Comparison of ENCODE assay signal across 7 cellular contexts in genomic region chr10:73910764-73911552, GRCh38. TPM values are rescaled to one million over a fixed set of nuclear protein-coding genes. Genes with fewer than 3 reads are reported as not detected.
DNase-seq lines count a peak whose midpoint lies in the region; ATAC-seq, FAIRE-seq and TF ChIP-seq lines count a peak whose summit lies in the region.

TSS of gene PLAU (plus strand) at chr10:73911132. CDS start at chr10:73911556, 424 bp downstream.

- POLR2A ChIA-PET in endothelial cell of umbilical vein (lab: Charles Lee) = no interaction called here

- WGBS in thyroid gland, 2 donors = 9% methylated on average over 14 of the region's 74 CpGs

- H2AFZ ChIP-seq in endothelial cell of umbilical vein (ENCODE audit: low read depth, low read length) = peak within 1 kb of the TSS; percentile 66

- H3K27me3 Mint-ChIP-seq in activated CD4-positive, alpha-beta T cell treated with anti-CD3 and anti-CD28 coated beads, Interleukin-2, amount 10 ng/mL, durations not matched to agents 24 days and 14 days = peaks cover 40% of the 10 kb centered on the region

- TF ChIP-seq POLR2A in endothelial cell of umbilical vein (IDR thresholded peaks at IDR 0.05; ENCODE audit: low read depth, low read length) (peak; percentile 93), thyroid gland (IDR thresholded peaks at IDR 0.05) (peak in 1 of 2 donors; percentile 45)

- ATAC-seq in GM18498 (IDR thresholded peaks at IDR 0.05; ENCODE audit: unreplicated experiment) = peak; percentile 38
- no peak for ATAC-seq in HG02852 (IDR thresholded peaks at IDR 0.05; ENCODE audit: unreplicated experiment)

- no TSS peak for BruUV-seq in endothelial cell of umbilical vein (replicated peaks; lab: Mats Ljungman, UMichigan)

- H3K9me1 ChIP-seq in endothelial cell of umbilical vein (replicated peaks; ENCODE audit: control insufficient read depth, extremely low read depth, insufficient read depth, low read length) = no peaks in the 10 kb centered on the region

- dilution Hi-C loops in endothelial cell of umbilical vein (cut with MboI; ENCODE audit: extremely low pct_ligation_motif_present, low sequenced_read_pairs) = no loop called here

- no peaks in the 10 kb centered on the region for H4K20me1 ChIP-seq in endothelial cell of umbilical vein (replicated peaks; ENCODE audit: control insufficient read depth, extremely low read depth, insufficient read depth, low read length)

- TF ChIP-seq CTCF in endothelial cell of umbilical vein (IDR thresholded peaks at IDR 0.05; ENCODE audit: extremely low read depth in 1 of 2, insufficient read depth in 1 of 2, low read depth in 1 of 2, low read length in 2 of 2) (no peak), thyroid gland (IDR thresholded peaks at IDR 0.05) (no peak)

- CTCF ChIA-PET in endothelial cell of umbilical vein (lab: Charles Lee) = interaction anchor here (1.0 to 2.0 kb wide), 8 partner anchors 10 to 170 kb away, joined by 3 to 15 read pairs (median 4); no protein-coding TSS in a partner anchor

- H3K9me3 ChIP-seq in endothelial cell of umbilical vein (replicated peaks; ENCODE audit: control insufficient read depth, insufficient read depth, low read length) = no peaks in the 10 kb centered on the region
- H3K9me3 ChIP-seq in mucosa of rectum (ENCODE audit: control insufficient read depth in 2 of 2, low read length in 2 of 2) = no peaks in the 10 kb centered on the region
- H3K9me3 ChIP-seq in thyroid gland = no peaks in the 10 kb centered on the region

- peaks cover 0 to 2% of the 10 kb centered on the region in 2 experiments for H3K36me3 ChIP-seq in endothelial cell of umbilical vein (ENCODE audit: control insufficient read depth in 2 of 2, extremely low read depth in 1 of 2, insufficient read depth in 2 of 2, low read length in 2 of 2)
- H3K36me3 ChIP-seq in mucosa of rectum (ENCODE audit: control insufficient read depth in 2 of 2, insufficient read depth in 2 of 2, low read length in 2 of 2) = no peaks in the 10 kb centered on the region
- no peaks in the 10 kb centered on the region for H3K36me3 ChIP-seq in thyroid gland

- intact Hi-C loops in activated CD4-positive, alpha-beta T cell treated with anti-CD3 and anti-CD28 coated beads, Interleukin-2, amount 10 ng/mL, durations not matched to agents 24 days and 14 days (cut with micrococcal nuclease) = loop anchor here (1.0 to 5.0 kb wide), 3 partner anchors 11 to 46 kb away; no protein-coding TSS in a partner anchor
- intact Hi-C loops in endothelial cell of umbilical vein (cut with micrococcal nuclease) (no loop called here), thyroid gland (cut with DNase I) (no loop called here)

- H3K4me1 ChIP-seq in endothelial cell of umbilical vein (ENCODE audit: control insufficient read depth, extremely low read depth, insufficient read depth, low read length) (peaks cover 51% of the 10 kb centered on the region), mucosa of rectum (ENCODE audit: control insufficient read depth in 2 of 2, insufficient read depth in 2 of 2, low read length in 2 of 2) (peaks cover 20 to 36% of the 10 kb centered on the region in 2 donors), thyroid gland (peaks cover 17 to 55% of the 10 kb centered on the region in 2 donors)

- H3K79me2 ChIP-seq in endothelial cell of umbilical vein (ENCODE audit: control insufficient read depth, insufficient read depth, low read length) = no peaks in the 10 kb centered on the region

- H3K9ac ChIP-seq in endothelial cell of umbilical vein (replicated peaks; ENCODE audit: extremely low read depth, insufficient read depth, low read length) (peak within 1 kb of the TSS; percentile 73), mucosa of rectum (ENCODE audit: low read depth in 1 of 2, low read length in 2 of 2) (peak within 1 kb of the TSS; percentile 35 to 70)

- H3K27me3 ChIP-seq in endothelial cell of umbilical vein (ENCODE audit: control insufficient read depth in 2 of 2, insufficient read depth in 2 of 2, low read length in 2 of 2) (no peaks in the 10 kb centered on the region), mucosa of rectum (ENCODE audit: control insufficient read depth in 2 of 2, insufficient read depth in 2 of 2, low read length in 2 of 2) (peaks cover 5 to 7% of the 10 kb centered on the region in 2 donors), thyroid gland (no peaks in the 10 kb centered on the region)

- peak within 1 kb of the TSS; percentile 90 for H3K4me3 Mint-ChIP-seq in activated CD4-positive, alpha-beta T cell treated with anti-CD3 and anti-CD28 coated beads, Interleukin-2, amount 10 ng/mL, durations not matched to agents 24 days and 14 days

- peak within 1 kb of the TSS; percentile 76 for H3K4me2 ChIP-seq in endothelial cell of umbilical vein (ENCODE audit: insufficient read depth, low read length)

- peak within 1 kb of the TSS; percentile 81 for H3K27ac Mint-ChIP-seq in activated CD4-positive, alpha-beta T cell treated with anti-CD3 and anti-CD28 coated beads, Interleukin-2, amount 10 ng/mL, durations not matched to agents 24 days and 14 days

- H3K36me3 Mint-ChIP-seq in activated CD4-positive, alpha-beta T cell treated with anti-CD3 and anti-CD28 coated beads, Interleukin-2, amount 10 ng/mL, durations not matched to agents 24 days and 14 days (ENCODE audit: low read depth) = no peaks in the 10 kb centered on the region

- peak within 1 kb of the TSS; percentile 26 for H3K27ac ChIP-seq in endothelial cell of umbilical vein (ENCODE audit: insufficient read depth, low read depth, low read length)
- H3K27ac ChIP-seq in mucosa of rectum (ENCODE audit: low read depth in 2 of 2, low read length in 2 of 2) = peak within 1 kb of the TSS; percentile 59 to 62
- peak within 1 kb of the TSS; percentile 4 to 69 (median 62) for H3K27ac ChIP-seq in thyroid gland

- peak; percentile 86 to 87 for DNase-seq in Kasumi-1 (lab: John Stamatoyannopoulos, UW)
- DNase-seq in activated CD4-positive, alpha-beta T cell treated with anti-CD3 and anti-CD28 coated beads, Interleukin-2, amount 10 ng/mL, durations not matched to agents 24 days and 14 days = peak; percentile 84
- peak; percentile 29 for DNase-seq in endothelial cell of umbilical vein (ENCODE audit: low read depth, low spot score)
- DNase-seq in thyroid gland = peak; percentile 27 to 39

- H3K9me3 Mint-ChIP-seq in activated CD4-positive, alpha-beta T cell treated with anti-CD3 and anti-CD28 coated beads, Interleukin-2, amount 10 ng/mL, durations not matched to agents 24 days and 14 days = no peaks in the 10 kb centered on the region

- peak; percentile 81 for FAIRE-seq in endothelial cell of umbilical vein (lab: Jason Lieb, UNC)

- H3K4me3 ChIP-seq in endothelial cell of umbilical vein (replicated peaks in 1 of 3; ENCODE audit: insufficient read depth in 1 of 3, low read depth in 1 of 3, low read length in 3 of 3) = peak within 1 kb of the TSS; percentile 45 to 64 (median 63)
- H3K4me3 ChIP-seq in mucosa of rectum (ENCODE audit: low read length in 2 of 2) = peak within 1 kb of the TSS; percentile 61 to 67
- peak within 1 kb of the TSS; percentile 15 to 54 (median 25) for H3K4me3 ChIP-seq in thyroid gland (replicated peaks in 1 of 3)

- peaks cover 42% of the 10 kb centered on the region for H3K4me1 Mint-ChIP-seq in activated CD4-positive, alpha-beta T cell treated with anti-CD3 and anti-CD28 coated beads, Interleukin-2, amount 10 ng/mL, durations not matched to agents 24 days and 14 days

TF ChIP-seq in endothelial cell of umbilical vein, 7 proteins besides CTCF, POLR2A, EP300 and RAD21:
- no peak for TF ChIP-seq FOS (IDR thresholded peaks at IDR 0.05; ENCODE audit: borderline replicate concordance, insufficient read depth, low read length)
- peak; percentile 93 for TF ChIP-seq POLR2AphosphoS5 (IDR thresholded peaks at IDR 0.05; ENCODE audit: insufficient read depth, low read depth, low read length)
TF ChIP-seq in endothelial cell of umbilical vein: peak in this region for 1.

RNA-seq across cellular contexts. Expression of gene PLAU, which starts in this region (rescaled TPM):
- total RNA-seq in activated CD4-positive, alpha-beta T cell treated with anti-CD3 and anti-CD28 coated beads, Interleukin-2, amount 10 ng/mL, durations not matched to agents 24 days and 14 days = 0.57 and 0.72 TPM in 2 replicates
- total RNA-seq in endothelial cell of umbilical vein = 32.5 and 34.9 TPM in 2 replicates
- 22.0 and 23.6 TPM in 2 replicates for polyA plus RNA-seq in endothelial cell of umbilical vein
- 31.7 and 33.2 TPM in 2 replicates for polyA plus RNA-seq in endothelial cell of umbilical vein (2011; cell fraction: cytosol; rRNA removed)
- 33.4 and 36.3 TPM in 2 replicates for polyA plus RNA-seq in endothelial cell of umbilical vein (2011; cell fraction: nucleus; rRNA removed)
- 39.8 and 90.5 TPM in 2 replicates for polyA plus RNA-seq in endothelial cell of umbilical vein (2012)
- polyA minus RNA-seq in endothelial cell of umbilical vein = 13.1 and 19.7 TPM in 2 replicates
- 3.0 TPM for polyA minus RNA-seq in endothelial cell of umbilical vein (2011; cell fraction: cytosol; rRNA and poly(A)+ RNA removed)
- 5.0 TPM in 2 replicates for polyA minus RNA-seq in endothelial cell of umbilical vein (2011; cell fraction: nucleus; rRNA and poly(A)+ RNA removed)
- 10 to 100 TPM in 1 of 4 donors, 1 to 10 TPM in 3; 3.8 to 13.3 (median 7.3) TPM for total RNA-seq in thyroid gland

Comparison
In these comparisons a context has a peak if more than half of its experiments do, and no peak if none do; other contexts are left out.
1. Peak in DNase-seq in activated CD4-positive, alpha-beta T cell treated with anti-CD3 and anti-CD28 coated beads, Interleukin-2, amount 10 ng/mL, durations not matched to agents 24 days and 14 days; RNA of the gene not detected or under 1 TPM.
2. DNase-seq: peak in every context shown above with its lines; median percentile 86 in Kasumi-1; 84 in activated CD4-positive, alpha-beta T cell treated with anti-CD3 and anti-CD28 coated beads, Interleukin-2, amount 10 ng/mL, durations not matched to agents 24 days and 14 days; 33 in thyroid gland; 29 in endothelial cell of umbilical vein.